10 cellular contexts compared by ENCODE assay signal in genomic region chr7:110835889-110836288, GRCh38.
"Had no signal": no experiment of that assay in that cellular context is flagged by ENCODE, and none has a peak within 500 bp of the region (broad histone marks: within the 10 kb centered on the region; RNA-seq: fewer than 3 reads in every experiment).

No MANE protein-coding gene starts in this region.

- ATAC-seq: Panc1, PC-3 had no signal

- H3K27ac ChIP-seq: RWPE1 had no signal

- H3K36me3 ChIP-seq: MG63 had no signal

- H3K4me3 ChIP-seq: MG63 had no signal

- H3K9me3 ChIP-seq: MG63 had no signal

- DNase-seq: KBM-7; MG63; NCI-H1417 treated with DMSO at 0.1 percent for 48 hours; NCI-H226; NCI-H524 treated with DMSO at 0.1 percent for 48 hours; NCI-H774; NK-92 treated with Interleukin-12 subunit alpha and Interleukin-12 subunit beta, amount 100 ng/mL, for 24 hours had no signal

- H3K27me3 ChIP-seq: MG63 had no signal
